10 cellular contexts compared by ENCODE assay signal in the genomic region with DNA sequence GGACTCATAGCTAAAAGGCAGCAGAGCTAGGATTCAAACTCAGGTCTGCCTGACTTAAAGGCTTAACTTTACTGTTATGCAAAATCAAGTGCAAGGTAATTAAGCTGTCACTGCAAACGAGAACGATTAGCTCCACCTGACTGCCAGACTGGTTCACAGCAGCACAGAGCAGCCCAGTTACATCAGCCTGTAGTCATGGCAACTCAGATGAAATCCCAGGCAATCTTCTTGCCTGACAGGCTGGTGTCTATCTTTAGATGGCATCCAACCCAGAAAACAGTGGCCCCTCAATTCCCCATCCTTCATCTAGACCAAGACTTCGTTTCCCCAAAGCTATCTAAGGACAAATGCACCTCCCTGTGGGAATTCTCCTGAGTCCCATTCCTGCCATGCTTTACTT.
DNase-seq lines count a peak whose midpoint lies in the region; TF ChIP-seq lines count a peak whose summit lies in the region.
"Had no signal": no experiment of that assay in that cellular context is flagged by ENCODE, and none has a peak within 500 bp of the region (broad histone marks: within the 10 kb centered on the region; RNA-seq: fewer than 3 reads in every experiment).

No MANE protein-coding gene starts in this region.

- H3K36me3 Mint-ChIP-seq in activated T-helper 1 cell treated with anti-CD3 and anti-CD28 coated beads, Interleukin-12 subunit alpha, Interleukin-12 subunit beta, Interleukin-2, Interleukin-4 antibody, amounts not matched to agents 30 ng/mL and 10 ng/mL and 1 ng/mL, durations not matched to agents 14 hours and 24 hours and 36 hours (ENCODE audit: low read depth) = peaks cover 44% of the 10 kb centered on the region

- peak; percentile 32 for TF ChIP-seq CTCF in LNCAP (IDR thresholded peaks at IDR 0.05)

- DNase-seq in Ammon's horn (ENCODE audit: low spot score) (peak; percentile 77), astrocyte of the hippocampus (ENCODE audit: low read depth, low spot score) (peak; percentile 56), kidney tubule cell (ENCODE audit: low spot score) (peak; percentile 55), A172 (ENCODE audit: low spot score) (no peak), AG08396 (ENCODE audit: low spot score) (no peak)
- DNase-seq in activated T-helper 1 cell treated with anti-CD3 and anti-CD28 coated beads, Interleukin-12 subunit alpha, Interleukin-12 subunit beta, Interleukin-2, Interleukin-4 antibody, amounts not matched to agents 30 ng/mL and 10 ng/mL and 1 ng/mL, durations not matched to agents 14 hours and 24 hours and 36 hours (ENCODE audit: low spot score) = no peak
- DNase-seq in activated effector memory CD4-positive, alpha-beta T cell treated with Interleukin-2 at 50 U/mL for 16 hours = no peak
- DNase-seq: activated T-cell treated with anti-CD3 and anti-CD28 coated beads for 4 hours, NCI-H774 had no signal

- no peak overlapping the region for H3K27ac Mint-ChIP-seq in activated T-helper 1 cell treated with anti-CD3 and anti-CD28 coated beads, Interleukin-12 subunit alpha, Interleukin-12 subunit beta, Interleukin-2, Interleukin-4 antibody, amounts not matched to agents 30 ng/mL and 10 ng/mL and 1 ng/mL, durations not matched to agents 14 hours and 24 hours and 36 hours

- intact Hi-C loops in activated T-helper 1 cell treated with anti-CD3 and anti-CD28 coated beads, Interleukin-12 subunit alpha, Interleukin-12 subunit beta, Interleukin-2, Interleukin-4 antibody, amounts not matched to agents 30 ng/mL and 10 ng/mL and 1 ng/mL, durations not matched to agents 14 hours and 24 hours and 36 hours (cut with micrococcal nuclease) = no loop called here

- no peaks in the 10 kb centered on the region for H3K9me3 Mint-ChIP-seq in activated T-helper 1 cell treated with anti-CD3 and anti-CD28 coated beads, Interleukin-12 subunit alpha, Interleukin-12 subunit beta, Interleukin-2, Interleukin-4 antibody, amounts not matched to agents 30 ng/mL and 10 ng/mL and 1 ng/mL, durations not matched to agents 14 hours and 24 hours and 36 hours

- H3K27me3 Mint-ChIP-seq in activated T-helper 1 cell treated with anti-CD3 and anti-CD28 coated beads, Interleukin-12 subunit alpha, Interleukin-12 subunit beta, Interleukin-2, Interleukin-4 antibody, amounts not matched to agents 30 ng/mL and 10 ng/mL and 1 ng/mL, durations not matched to agents 14 hours and 24 hours and 36 hours (ENCODE audit: insufficient read depth) = no peaks in the 10 kb centered on the region

- peaks cover 20% of the 10 kb centered on the region for H3K4me1 Mint-ChIP-seq in activated T-helper 1 cell treated with anti-CD3 and anti-CD28 coated beads, Interleukin-12 subunit alpha, Interleukin-12 subunit beta, Interleukin-2, Interleukin-4 antibody, amounts not matched to agents 30 ng/mL and 10 ng/mL and 1 ng/mL, durations not matched to agents 14 hours and 24 hours and 36 hours (ENCODE audit: low read depth)

- H3K4me3 Mint-ChIP-seq in activated T-helper 1 cell treated with anti-CD3 and anti-CD28 coated beads, Interleukin-12 subunit alpha, Interleukin-12 subunit beta, Interleukin-2, Interleukin-4 antibody, amounts not matched to agents 30 ng/mL and 10 ng/mL and 1 ng/mL, durations not matched to agents 14 hours and 24 hours and 36 hours = no peak overlapping the region

Comparison
In these comparisons a context has a peak if more than half of its experiments do, and no peak if none do; other contexts are left out.
1. DNase-seq: peak in Ammon's horn (single experiment), astrocyte of the hippocampus (single experiment) and kidney tubule cell (single experiment); none in activated T-helper 1 cell treated with anti-CD3 and anti-CD28 coated beads, Interleukin-12 subunit alpha, Interleukin-12 subunit beta, Interleukin-2, Interleukin-4 antibody, amounts not matched to agents 30 ng/mL and 10 ng/mL and 1 ng/mL, durations not matched to agents 14 hours and 24 hours and 36 hours (single experiment), A172 (single experiment), activated effector memory CD4-positive, alpha-beta T cell treated with Interleukin-2 at 50 U/mL for 16 hours (single experiment) and AG08396 (single experiment).